2 cellular contexts compared by ENCODE assay signal in the genomic region with DNA sequence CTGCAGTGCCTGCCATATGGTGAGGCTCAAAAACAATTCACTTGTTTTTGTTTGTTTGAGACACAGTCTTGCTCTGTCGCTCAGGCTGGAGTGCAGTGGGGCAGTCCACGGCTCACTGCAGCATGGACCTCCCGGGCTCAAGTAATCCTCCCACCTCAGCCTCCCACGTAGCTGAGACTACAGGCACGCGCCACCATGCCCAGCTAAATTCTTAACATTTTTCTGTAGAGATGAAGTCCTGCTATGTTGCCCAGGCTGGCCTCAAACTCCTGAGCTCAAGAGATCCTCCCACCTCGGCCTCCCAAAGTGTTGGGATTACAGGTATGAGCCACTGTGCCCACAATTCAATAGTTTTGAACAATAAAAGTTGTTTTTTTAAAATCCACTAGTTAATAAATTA.
TF ChIP-seq lines count a peak whose summit lies in the region.

No MANE protein-coding gene starts in this region.

TF ChIP-seq in HCT116, 20 proteins besides CTCF, POLR2A, EP300 and RAD21 (continued from another document):
- TF ChIP-seq, protein P1, sequence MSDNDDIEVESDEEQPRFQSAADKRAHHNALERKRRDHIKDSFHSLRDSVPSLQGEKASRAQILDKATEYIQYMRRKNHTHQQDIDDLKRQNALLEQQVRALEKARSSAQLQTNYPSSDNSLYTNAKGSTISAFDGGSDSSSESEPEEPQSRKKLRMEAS (IDR thresholded peaks at IDR 0.05), result 0 out of 2 replicates have a peak, but pooled peaks have one; percentile 8

TF ChIP-seq in HepG2, 621 proteins besides CTCF, POLR2A, EP300 and RAD21:
- TF ChIP-seq, protein P2, sequence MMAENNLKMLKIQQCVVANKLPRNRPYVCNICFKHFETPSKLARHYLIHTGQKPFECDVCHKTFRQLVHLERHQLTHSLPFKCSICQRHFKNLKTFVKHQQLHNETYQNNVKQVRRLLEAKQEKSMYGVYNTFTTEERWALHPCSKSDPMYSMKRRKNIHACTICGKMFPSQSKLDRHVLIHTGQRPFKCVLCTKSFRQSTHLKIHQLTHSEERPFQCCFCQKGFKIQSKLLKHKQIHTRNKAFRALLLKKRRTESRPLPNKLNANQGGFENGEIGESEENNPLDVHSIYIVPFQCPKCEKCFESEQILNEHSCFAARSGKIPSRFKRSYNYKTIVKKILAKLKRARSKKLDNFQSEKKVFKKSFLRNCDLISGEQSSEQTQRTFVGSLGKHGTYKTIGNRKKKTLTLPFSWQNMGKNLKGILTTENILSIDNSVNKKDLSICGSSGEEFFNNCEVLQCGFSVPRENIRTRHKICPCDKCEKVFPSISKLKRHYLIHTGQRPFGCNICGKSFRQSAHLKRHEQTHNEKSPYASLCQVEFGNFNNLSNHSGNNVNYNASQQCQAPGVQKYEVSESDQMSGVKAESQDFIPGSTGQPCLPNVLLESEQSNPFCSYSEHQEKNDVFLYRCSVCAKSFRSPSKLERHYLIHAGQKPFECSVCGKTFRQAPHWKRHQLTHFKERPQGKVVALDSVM (CRISPR knock-in tag; IDR thresholded peaks at IDR 0.05), result peak; percentile 89
- TF ChIP-seq SRF (IDR thresholded peaks at IDR 0.05; ENCODE audit: low read depth, low read length) (no peak), ZNF674 (CRISPR knock-in tag; IDR thresholded peaks at IDR 0.05; ENCODE audit: low read depth) (no peak), ZNF460 (CRISPR knock-in tag; IDR thresholded peaks at IDR 0.05; ENCODE audit: borderline replicate concordance) (peak; percentile 83), ZBTB38 (CRISPR knock-in tag; IDR thresholded peaks at IDR 0.05) (peak; percentile 40; the same call in 1 of the 2 replicates)
